In genomic region chr4:151207868-151208267, GRCh38 we compare ENCODE assay signal across 19 cellular contexts.
"Had no signal": no experiment of that assay in that cellular context is flagged by ENCODE, and none has a peak within 500 bp of the region (broad histone marks: within the 10 kb centered on the region; RNA-seq: fewer than 3 reads in every experiment).

No MANE protein-coding gene starts in this region.

- H3K4me3 ChIP-seq: colonic mucosa, sigmoid colon, spleen, tibial artery had no signal

- H3K9me3 ChIP-seq: colonic mucosa, sigmoid colon, spleen, tibial artery had no signal

- H3K27ac Mint-ChIP-seq: activated naive CD4-positive, alpha-beta T cell treated with anti-CD3 and anti-CD28 coated beads, Interleukin-2, amount 50 U/mL, for 24 hours; naive thymus-derived CD8-positive, alpha-beta T cell had no signal

- H3K36me3 Mint-ChIP-seq: activated naive CD4-positive, alpha-beta T cell treated with anti-CD3 and anti-CD28 coated beads, Interleukin-2, amount 50 U/mL, for 24 hours had no signal

- H3K27me3 ChIP-seq: colonic mucosa, sigmoid colon, spleen, tibial artery had no signal

- H3K36me3 ChIP-seq: colonic mucosa, sigmoid colon, spleen had no signal

- H3K4me1 ChIP-seq: colonic mucosa had no signal

- H3K4me1 Mint-ChIP-seq: activated naive CD4-positive, alpha-beta T cell treated with anti-CD3 and anti-CD28 coated beads, Interleukin-2, amount 50 U/mL, for 24 hours had no signal

- H3K27me3 Mint-ChIP-seq: activated naive CD4-positive, alpha-beta T cell treated with anti-CD3 and anti-CD28 coated beads, Interleukin-2, amount 50 U/mL, for 24 hours had no signal

- H3K9me3 Mint-ChIP-seq: activated naive CD4-positive, alpha-beta T cell treated with anti-CD3 and anti-CD28 coated beads, Interleukin-2, amount 50 U/mL, for 24 hours had no signal

- H3K27ac ChIP-seq: colonic mucosa, tibial artery had no signal

- H3K4me3 Mint-ChIP-seq: activated naive CD4-positive, alpha-beta T cell treated with anti-CD3 and anti-CD28 coated beads, Interleukin-2, amount 50 U/mL, for 24 hours; naive thymus-derived CD8-positive, alpha-beta T cell had no signal

- ATAC-seq: naive thymus-derived CD8-positive, alpha-beta T cell had no signal

- FAIRE-seq: endometrium, frontal cortex, kidney, urothelium cell line had no signal

- DNase-seq: activated CD4-positive, alpha-beta T cell treated with anti-CD3 and anti-CD28 coated beads, Interleukin-2, amount 50 U/mL, for 1 hour; activated CD4-positive, CD25-positive, alpha-beta regulatory T cell treated with anti-CD3 and anti-CD28 coated beads, Interleukin-2, amount 50 U/mL, for 72 hours; activated CD8-positive, alpha-beta memory T cell treated with anti-CD3 and anti-CD28 coated beads for 24 hours; activated CD8-positive, alpha-beta memory T cell treated with anti-CD3 and anti-CD28 coated beads, Interleukin-2, amount 50 U/mL, for 48 hours; activated effector memory CD4-positive, alpha-beta T cell treated with anti-CD3 and anti-CD28 coated beads, Interleukin-2, amount 50 U/mL, for 16 hours; activated T-cell treated with anti-CD3 and anti-CD28 coated beads, Interleukin-2, amount 50 U/mL, for 48 hours; colonic mucosa; kidney; mesendoderm; naive thymus-derived CD8-positive, alpha-beta T cell; sigmoid colon; spleen; stimulated activated naive CD4-positive, alpha-beta T cell; T1000; tibial artery had no signal
